1 cellular context compared by ENCODE assay signal in the genomic region with DNA sequence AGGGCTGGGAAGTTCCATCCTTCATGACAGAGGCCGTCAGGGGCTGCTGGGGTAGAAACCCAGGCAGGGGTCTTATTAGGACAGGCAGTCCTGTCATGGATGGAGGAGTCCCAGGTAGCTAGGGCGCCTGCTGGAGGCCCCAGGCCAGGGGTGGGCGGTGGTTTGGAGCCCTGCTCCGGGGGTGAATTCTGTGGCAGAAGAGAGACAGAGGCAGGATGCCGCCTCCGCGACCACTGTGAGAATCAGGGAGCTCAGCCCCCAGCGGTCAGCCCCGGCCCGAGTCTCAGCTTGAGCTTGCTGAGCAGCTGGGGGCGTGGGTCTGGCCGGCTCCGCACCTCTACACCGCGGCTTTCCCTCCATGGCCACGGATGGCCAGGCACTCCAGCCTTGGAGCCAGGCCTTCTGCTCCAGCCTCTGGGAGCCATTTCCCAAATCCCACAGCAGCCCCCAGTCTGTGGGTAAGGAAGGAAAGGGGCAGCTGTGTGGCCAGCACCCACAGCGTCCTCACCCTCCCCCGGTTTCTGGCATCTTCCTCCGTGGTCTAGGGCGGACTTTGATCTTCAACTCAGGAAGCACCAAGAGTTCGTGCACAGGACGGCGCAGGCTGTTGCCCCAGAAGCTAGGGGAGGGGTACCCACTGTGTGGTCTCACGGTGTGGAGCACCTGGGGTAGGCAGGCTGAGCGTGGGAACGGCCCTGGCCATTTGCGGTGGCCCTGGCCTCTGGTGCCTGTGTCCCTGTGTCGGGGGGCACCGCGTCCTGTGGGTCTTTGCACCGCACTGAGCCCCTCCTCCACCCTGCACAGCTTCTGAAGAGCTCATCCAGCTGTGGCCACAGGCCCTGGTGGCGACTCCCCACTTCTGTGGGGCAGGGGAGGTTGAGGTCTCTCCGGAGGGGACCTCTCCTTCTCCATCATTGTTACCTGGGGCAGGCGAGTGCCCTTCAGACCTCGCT.
TF ChIP-seq lines count a peak whose summit lies in the region.

No MANE protein-coding gene starts in this region.

TF ChIP-seq in HepG2, 621 proteins besides CTCF, POLR2A, EP300 and RAD21 (continued from another document and continues in another):
- TF ChIP-seq, protein P1, sequence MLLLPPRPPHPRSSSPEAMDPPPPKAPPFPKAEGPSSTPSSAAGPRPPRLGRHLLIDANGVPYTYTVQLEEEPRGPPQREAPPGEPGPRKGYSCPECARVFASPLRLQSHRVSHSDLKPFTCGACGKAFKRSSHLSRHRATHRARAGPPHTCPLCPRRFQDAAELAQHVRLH (CRISPR knock-in tag; IDR thresholded peaks at IDR 0.05; ENCODE audit: borderline replicate concordance, low read depth) = no peak
- TF ChIP-seq TMF1 (CRISPR knock-in tag; IDR thresholded peaks at IDR 0.05; ENCODE audit: low read depth) = no peak
- no peak for TF ChIP-seq SRSF9 (IDR thresholded peaks at IDR 0.05; ENCODE audit: borderline replicate concordance, insufficient read depth, low read depth, low read length, poor library complexity, severe bottlenecking)
- TF ChIP-seq RFX5 (IDR thresholded peaks at IDR 0.05; ENCODE audit: low read depth, low read length) = no peak
- TF ChIP-seq TEAD2 (CRISPR knock-in tag; IDR thresholded peaks at IDR 0.05) = no peak
- no peak for TF ChIP-seq ATM (IDR thresholded peaks at IDR 0.05; ENCODE audit: borderline replicate concordance)
- TF ChIP-seq ZNF225 (CRISPR knock-in tag; IDR thresholded peaks at IDR 0.05) = no peak
- TF ChIP-seq, protein P2, sequence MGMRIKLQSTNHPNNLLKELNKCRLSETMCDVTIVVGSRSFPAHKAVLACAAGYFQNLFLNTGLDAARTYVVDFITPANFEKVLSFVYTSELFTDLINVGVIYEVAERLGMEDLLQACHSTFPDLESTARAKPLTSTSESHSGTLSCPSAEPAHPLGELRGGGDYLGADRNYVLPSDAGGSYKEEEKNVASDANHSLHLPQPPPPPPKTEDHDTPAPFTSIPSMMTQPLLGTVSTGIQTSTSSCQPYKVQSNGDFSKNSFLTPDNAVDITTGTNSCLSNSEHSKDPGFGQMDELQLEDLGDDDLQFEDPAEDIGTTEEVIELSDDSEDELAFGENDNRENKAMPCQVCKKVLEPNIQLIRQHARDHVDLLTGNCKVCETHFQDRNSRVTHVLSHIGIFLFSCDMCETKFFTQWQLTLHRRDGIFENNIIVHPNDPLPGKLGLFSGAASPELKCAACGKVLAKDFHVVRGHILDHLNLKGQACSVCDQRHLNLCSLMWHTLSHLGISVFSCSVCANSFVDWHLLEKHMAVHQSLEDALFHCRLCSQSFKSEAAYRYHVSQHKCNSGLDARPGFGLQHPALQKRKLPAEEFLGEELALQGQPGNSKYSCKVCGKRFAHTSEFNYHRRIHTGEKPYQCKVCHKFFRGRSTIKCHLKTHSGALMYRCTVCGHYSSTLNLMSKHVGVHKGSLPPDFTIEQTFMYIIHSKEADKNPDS (CRISPR knock-in tag; IDR thresholded peaks at IDR 0.05) = no peak
- TF ChIP-seq, protein P3, sequence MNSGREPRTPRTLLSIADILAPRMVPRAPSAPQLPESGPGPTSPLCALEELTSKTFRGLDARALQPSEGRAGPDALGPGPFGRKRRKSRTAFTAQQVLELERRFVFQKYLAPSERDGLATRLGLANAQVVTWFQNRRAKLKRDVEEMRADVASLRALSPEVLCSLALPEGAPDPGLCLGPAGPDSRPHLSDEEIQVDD (CRISPR knock-in tag; IDR thresholded peaks at IDR 0.05; ENCODE audit: borderline replicate concordance) = no peak
- no peak for TF ChIP-seq ZFP62 (CRISPR knock-in tag; IDR thresholded peaks at IDR 0.05)
- no peak for TF ChIP-seq ZC3H13 (CRISPR knock-in tag; IDR thresholded peaks at IDR 0.05)
- TF ChIP-seq HOXA9 (CRISPR knock-in tag; IDR thresholded peaks at IDR 0.05; ENCODE audit: borderline replicate concordance) = no peak
- TF ChIP-seq ZNF30 (CRISPR knock-in tag; IDR thresholded peaks at IDR 0.05) = peak; percentile 53; the same call in 1 of the 2 replicates
- TF ChIP-seq THAP8 (CRISPR knock-in tag; IDR thresholded peaks at IDR 0.05; ENCODE audit: borderline replicate concordance) = no peak; the same call in 1 of the 2 replicates
- no peak for TF ChIP-seq RORA (CRISPR knock-in tag; IDR thresholded peaks at IDR 0.05)
- TF ChIP-seq ZNF607 (CRISPR knock-in tag; IDR thresholded peaks at IDR 0.05; ENCODE audit: borderline replicate concordance) = no peak
- TF ChIP-seq MAFK (conservative IDR thresholded peaks at IDR 0.05 in 1 of 2, IDR thresholded peaks at IDR 0.05 in 1 of 2; ENCODE audit: low read length in 2 of 2) = no peak
- TF ChIP-seq ATF7 (IDR thresholded peaks at IDR 0.05) = no peak
- no peak for TF ChIP-seq ATF7 (CRISPR knock-in tag; IDR thresholded peaks at IDR 0.05)
- TF ChIP-seq ASH2L (IDR thresholded peaks at IDR 0.05; ENCODE audit: insufficient read length, low read depth, low read length) = peak; percentile 63
- TF ChIP-seq ZBTB21 (CRISPR knock-in tag; IDR thresholded peaks at IDR 0.05) = no peak
- no peak for TF ChIP-seq ZNF383 (CRISPR knock-in tag; IDR thresholded peaks at IDR 0.05; ENCODE audit: borderline replicate concordance)
- no peak for TF ChIP-seq PAWR (CRISPR knock-in tag; IDR thresholded peaks at IDR 0.05; ENCODE audit: borderline replicate concordance)
- no peak for TF ChIP-seq HMG20B (CRISPR knock-in tag; conservative IDR thresholded peaks at IDR 0.05)
- no peak for TF ChIP-seq HDAC6 (IDR thresholded peaks at IDR 0.05; ENCODE audit: low read depth, low read length)
- TF ChIP-seq, protein P4, sequence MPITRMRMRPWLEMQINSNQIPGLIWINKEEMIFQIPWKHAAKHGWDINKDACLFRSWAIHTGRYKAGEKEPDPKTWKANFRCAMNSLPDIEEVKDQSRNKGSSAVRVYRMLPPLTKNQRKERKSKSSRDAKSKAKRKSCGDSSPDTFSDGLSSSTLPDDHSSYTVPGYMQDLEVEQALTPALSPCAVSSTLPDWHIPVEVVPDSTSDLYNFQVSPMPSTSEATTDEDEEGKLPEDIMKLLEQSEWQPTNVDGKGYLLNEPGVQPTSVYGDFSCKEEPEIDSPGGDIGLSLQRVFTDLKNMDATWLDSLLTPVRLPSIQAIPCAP (CRISPR knock-in tag; IDR thresholded peaks at IDR 0.05; ENCODE audit: low read depth) = no peak
- TF ChIP-seq, protein P5, sequence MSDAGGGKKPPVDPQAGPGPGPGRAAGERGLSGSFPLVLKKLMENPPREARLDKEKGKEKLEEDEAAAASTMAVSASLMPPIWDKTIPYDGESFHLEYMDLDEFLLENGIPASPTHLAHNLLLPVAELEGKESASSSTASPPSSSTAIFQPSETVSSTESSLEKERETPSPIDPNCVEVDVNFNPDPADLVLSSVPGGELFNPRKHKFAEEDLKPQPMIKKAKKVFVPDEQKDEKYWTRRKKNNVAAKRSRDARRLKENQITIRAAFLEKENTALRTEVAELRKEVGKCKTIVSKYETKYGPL (CRISPR knock-in tag; IDR thresholded peaks at IDR 0.05) = no peak
- peak; percentile 55; the same call in 1 of the 2 replicates for TF ChIP-seq HIVEP1 (CRISPR knock-in tag; IDR thresholded peaks at IDR 0.05)
- no peak for TF ChIP-seq ZNF616 (CRISPR knock-in tag; IDR thresholded peaks at IDR 0.05; ENCODE audit: low read depth)
- TF ChIP-seq FOXA3 (CRISPR knock-in tag; IDR thresholded peaks at IDR 0.05) = peak; percentile 33; the same call in 1 of the 2 replicates
- no peak for TF ChIP-seq KDM5A (IDR thresholded peaks at IDR 0.05; ENCODE audit: borderline replicate concordance, low read length)
- no peak for TF ChIP-seq NFE2L2 (IDR thresholded peaks at IDR 0.05; ENCODE audit: low read length)
- TF ChIP-seq, protein P6, sequence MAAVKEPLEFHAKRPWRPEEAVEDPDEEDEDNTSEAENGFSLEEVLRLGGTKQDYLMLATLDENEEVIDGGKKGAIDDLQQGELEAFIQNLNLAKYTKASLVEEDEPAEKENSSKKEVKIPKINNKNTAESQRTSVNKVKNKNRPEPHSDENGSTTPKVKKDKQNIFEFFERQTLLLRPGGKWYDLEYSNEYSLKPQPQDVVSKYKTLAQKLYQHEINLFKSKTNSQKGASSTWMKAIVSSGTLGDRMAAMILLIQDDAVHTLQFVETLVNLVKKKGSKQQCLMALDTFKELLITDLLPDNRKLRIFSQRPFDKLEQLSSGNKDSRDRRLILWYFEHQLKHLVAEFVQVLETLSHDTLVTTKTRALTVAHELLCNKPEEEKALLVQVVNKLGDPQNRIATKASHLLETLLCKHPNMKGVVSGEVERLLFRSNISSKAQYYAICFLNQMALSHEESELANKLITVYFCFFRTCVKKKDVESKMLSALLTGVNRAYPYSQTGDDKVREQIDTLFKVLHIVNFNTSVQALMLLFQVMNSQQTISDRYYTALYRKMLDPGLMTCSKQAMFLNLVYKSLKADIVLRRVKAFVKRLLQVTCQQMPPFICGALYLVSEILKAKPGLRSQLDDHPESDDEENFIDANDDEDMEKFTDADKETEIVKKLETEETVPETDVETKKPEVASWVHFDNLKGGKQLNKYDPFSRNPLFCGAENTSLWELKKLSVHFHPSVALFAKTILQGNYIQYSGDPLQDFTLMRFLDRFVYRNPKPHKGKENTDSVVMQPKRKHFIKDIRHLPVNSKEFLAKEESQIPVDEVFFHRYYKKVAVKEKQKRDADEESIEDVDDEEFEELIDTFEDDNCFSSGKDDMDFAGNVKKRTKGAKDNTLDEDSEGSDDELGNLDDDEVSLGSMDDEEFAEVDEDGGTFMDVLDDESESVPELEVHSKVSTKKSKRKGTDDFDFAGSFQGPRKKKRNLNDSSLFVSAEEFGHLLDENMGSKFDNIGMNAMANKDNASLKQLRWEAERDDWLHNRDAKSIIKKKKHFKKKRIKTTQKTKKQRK (IDR thresholded peaks at IDR 0.05; ENCODE audit: low read length) = no peak
- TF ChIP-seq POLR2AphosphoS5 (IDR thresholded peaks at IDR 0.05; ENCODE audit: low read depth, low read length) = peak; percentile 36; the same call in 1 of the 2 replicates
- TF ChIP-seq HOXA5 (CRISPR knock-in tag; IDR thresholded peaks at IDR 0.05) = no peak
- TF ChIP-seq, protein P7, sequence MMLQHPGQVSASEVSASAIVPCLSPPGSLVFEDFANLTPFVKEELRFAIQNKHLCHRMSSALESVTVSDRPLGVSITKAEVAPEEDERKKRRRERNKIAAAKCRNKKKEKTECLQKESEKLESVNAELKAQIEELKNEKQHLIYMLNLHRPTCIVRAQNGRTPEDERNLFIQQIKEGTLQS (CRISPR knock-in tag; IDR thresholded peaks at IDR 0.05) = no peak
- TF ChIP-seq ZNF282 (IDR thresholded peaks at IDR 0.05; ENCODE audit: partially characterized antibody) = no peak
- TF ChIP-seq, protein P8, sequence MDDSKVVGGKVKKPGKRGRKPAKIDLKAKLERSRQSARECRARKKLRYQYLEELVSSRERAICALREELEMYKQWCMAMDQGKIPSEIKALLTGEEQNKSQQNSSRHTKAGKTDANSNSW (CRISPR knock-in tag; IDR thresholded peaks at IDR 0.05; ENCODE audit: borderline replicate concordance) = no peak
- TF ChIP-seq BCLAF1 (IDR thresholded peaks at IDR 0.05) = no peak
- TF ChIP-seq STAT6 (CRISPR knock-in tag; IDR thresholded peaks at IDR 0.05; ENCODE audit: borderline replicate concordance) = no peak
- TF ChIP-seq ZNF350 (CRISPR knock-in tag; IDR thresholded peaks at IDR 0.05; ENCODE audit: borderline replicate concordance, low read depth) = peak; percentile 59; the same call in 1 of the 2 replicates
- no peak for TF ChIP-seq BHLHE40 (IDR thresholded peaks at IDR 0.05; ENCODE audit: low read length)
- peak; percentile 90 for TF ChIP-seq ZBTB7B (CRISPR knock-in tag; IDR thresholded peaks at IDR 0.05)
- TF ChIP-seq GTF3A (CRISPR knock-in tag; conservative IDR thresholded peaks at IDR 0.05) = no peak
- TF ChIP-seq ZNF615 (CRISPR knock-in tag; IDR thresholded peaks at IDR 0.05; ENCODE audit: borderline replicate concordance) = no peak
